Comparison of ENCODE assay signal across 8 cellular contexts in the genomic region with DNA sequence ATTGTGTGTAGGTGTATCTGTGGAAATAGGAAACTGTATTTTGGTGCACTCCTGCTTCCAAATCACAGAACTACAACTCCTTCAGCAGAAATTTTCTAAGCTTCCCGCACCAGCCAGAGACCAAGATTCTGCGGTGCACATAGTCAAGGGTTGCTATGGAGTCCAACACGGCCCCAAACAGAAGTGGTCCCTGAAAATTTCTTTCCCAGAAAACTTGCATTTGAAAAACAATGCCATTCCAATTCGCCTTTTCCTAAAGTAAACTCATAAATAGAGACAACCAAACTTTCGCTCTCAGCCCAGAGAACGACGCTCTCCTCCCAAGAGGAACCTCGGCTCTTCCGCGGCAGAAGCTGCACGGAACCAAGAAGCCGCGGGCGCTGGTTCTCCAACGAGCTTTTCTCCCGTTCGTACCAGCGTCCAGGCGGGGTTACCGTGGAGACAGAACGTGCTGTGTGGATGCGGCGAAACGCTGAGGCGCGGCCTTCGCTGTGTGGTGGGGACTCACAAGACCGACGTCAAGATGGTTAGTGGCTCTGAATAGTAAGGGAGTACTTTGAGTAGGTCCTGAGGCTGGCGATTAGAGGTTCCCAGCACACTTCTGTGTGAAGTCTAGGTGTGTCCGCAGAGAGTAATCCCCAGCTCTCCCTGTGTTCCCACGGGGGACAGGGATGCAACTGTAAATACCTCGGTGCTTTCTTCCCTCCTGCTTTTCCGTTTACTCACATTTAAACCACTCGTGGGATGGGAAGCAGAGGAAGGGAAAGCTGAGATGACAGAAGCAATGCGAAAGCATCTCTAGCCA. TPM values are rescaled to one million over a fixed set of nuclear protein-coding genes. Genes with fewer than 3 reads are reported as not detected.
DNase-seq lines count a peak whose midpoint lies in the region; ATAC-seq and TF ChIP-seq lines count a peak whose summit lies in the region.

No MANE protein-coding gene starts in this region.

- H2AK5ac ChIP-seq in trophoblast cell (ENCODE audit: low read length), result no peak overlapping the region

- no peak overlapping the region for H3K14ac ChIP-seq in trophoblast cell (ENCODE audit: low read length)

- peak overlapping the region; percentile 61 for H4K8ac ChIP-seq in trophoblast cell (ENCODE audit: low read depth, low read length)

- no peak overlapping the region for H3K23ac ChIP-seq in trophoblast cell (ENCODE audit: low read length)

- H3K4me1 ChIP-seq in adipocyte (ENCODE audit: control insufficient read depth, insufficient read depth, low read length) (peaks cover 4% of the 10 kb centered on the region), heart left ventricle (peaks cover 0 to 29% (median 9%) of the 10 kb centered on the region in 12 donors), trophoblast cell (ENCODE audit: control insufficient read depth in 1 of 2, insufficient read depth in 2 of 2, low read length in 2 of 2) (no peaks in the 10 kb centered on the region), tibial nerve (peaks cover 0 to 21% (median 10%) of the 10 kb centered on the region in 4 donors)

- no peak overlapping the region for H2BK5ac ChIP-seq in trophoblast cell (ENCODE audit: low read depth, low read length, poor library complexity)

- H3K36me3 ChIP-seq in adipocyte (ENCODE audit: control insufficient read depth, insufficient read depth, low read length, severe bottlenecking) (no peaks in the 10 kb centered on the region), heart left ventricle (peaks cover 0 to 12% (median 0%) of the 10 kb centered on the region in 9 donors), trophoblast cell (ENCODE audit: control insufficient read depth in 1 of 2, insufficient read depth in 2 of 2, low read length in 2 of 2) (peaks cover 0 to 3% of the 10 kb centered on the region in 2 experiments), tibial nerve (peaks cover 0 to 12% (median 0%) of the 10 kb centered on the region in 3 donors)

- WGBS in heart left ventricle, 4 donors, result 1 to 2% (median 1%) methylated on average over 35 to 36 of the region's 36 CpGs
- no CpG with 5 or more reads among the region's 36 CpGs for WGBS in trophoblast cell (ENCODE audit: extremely low coverage, insufficient coverage, insufficient read length)
- whole genome bisulfite sequencing in tibial nerve, 2 donors, result 2 to 3% methylated on average over 36 of the region's 36 CpGs

- peak overlapping the region; percentile 70 for H3K4me2 ChIP-seq in trophoblast cell (ENCODE audit: low read length)

- H3K9me3 ChIP-seq in adipocyte (ENCODE audit: control insufficient read depth, low read length) (no peaks in the 10 kb centered on the region), heart left ventricle (no peaks in the 10 kb centered on the region), trophoblast cell (ENCODE audit: insufficient read depth, low read depth, low read length) (no peaks in the 10 kb centered on the region), tibial nerve (no peaks in the 10 kb centered on the region)

- H3K4me3 ChIP-seq in GM12875 (ENCODE audit: low read depth, low read length) (peak overlapping the region; percentile 52), adipocyte (ENCODE audit: low read length) (peak overlapping the region; percentile 89), heart left ventricle (peak overlapping the region; percentile 24 to 77 (median 62)), trophoblast cell (ENCODE audit: low read depth, low read length) (peak overlapping the region; percentile 70), tibial nerve (peak overlapping the region; percentile 44 to 65 (median 55))

- H4K12ac ChIP-seq in trophoblast cell (ENCODE audit: low read depth, low read length), result peak overlapping the region; percentile 39

- H2BK120ac ChIP-seq in trophoblast cell (ENCODE audit: insufficient read depth, low read length, poor library complexity), result no peak overlapping the region

- no peaks in the 10 kb centered on the region for H3K79me2 ChIP-seq in trophoblast cell (ENCODE audit: control insufficient read depth, insufficient read depth, low read length, poor library complexity)

- H3K18ac ChIP-seq in trophoblast cell (ENCODE audit: low read length), result no peak overlapping the region

- TF ChIP-seq CTCF in GM12875 (IDR thresholded peaks at IDR 0.05; ENCODE audit: borderline replicate concordance, insufficient read depth, low read depth, low read length) (no peak), heart left ventricle (IDR thresholded peaks at IDR 0.05) (no peak), tibial nerve (IDR thresholded peaks at IDR 0.05) (no peak)

- no peak overlapping the region for H2BK12ac ChIP-seq in trophoblast cell (ENCODE audit: low read length)

- H3K79me1 ChIP-seq in trophoblast cell (ENCODE audit: low read length), result no peaks in the 10 kb centered on the region

- TF ChIP-seq EP300 in tibial nerve (IDR thresholded peaks at IDR 0.05), result peak; percentile 42 to 88

- H2AFZ ChIP-seq in trophoblast cell (ENCODE audit: insufficient read depth, low read length, poor library complexity), result peak overlapping the region; percentile 87

- H3K27ac ChIP-seq in heart left ventricle, result peak overlapping the region in 11 of 12 donors; percentile 23 to 78 (median 68)
- no peak overlapping the region for H3K27ac ChIP-seq in trophoblast cell (ENCODE audit: low read depth, low read length)
- peak overlapping the region; percentile 38 to 87 (median 77) for H3K27ac ChIP-seq in tibial nerve

- H3K9ac ChIP-seq in adipocyte (ENCODE audit: low read length) (peak overlapping the region; percentile 81), trophoblast cell (ENCODE audit: low read length) (peak overlapping the region; percentile 15)

- H4K91ac ChIP-seq in trophoblast cell (ENCODE audit: low read depth, low read length), result no peak overlapping the region

- peaks cover under 1% of the 10 kb centered on the region for H3K27me3 ChIP-seq in adipocyte (replicated peaks; ENCODE audit: control insufficient read depth, insufficient read depth, low read length)
- no peaks in the 10 kb centered on the region for H3K27me3 ChIP-seq in heart left ventricle
- H3K27me3 ChIP-seq in trophoblast cell (ENCODE audit: insufficient read depth, low read length), result no peaks in the 10 kb centered on the region
- no peaks in the 10 kb centered on the region for H3K27me3 ChIP-seq in tibial nerve

- intact Hi-C loops in heart left ventricle (cut with DNase I), result loop anchor here in 2 of 10 donors (10.0 kb wide), 1 partner anchor 101 kb away; a partner anchor contains a TSS

- peak in 1 of 2 donors; percentile 11 for TF ChIP-seq POLR2A in heart left ventricle (IDR thresholded peaks at IDR 0.05)
- TF ChIP-seq POLR2A in tibial nerve (IDR thresholded peaks at IDR 0.05), result peak in 1 of 2 donors; percentile 22

- DNase-seq in NCI-H1105 treated with DMSO at 0.1 percent for 48 hours (lab: John Stamatoyannopoulos, UW) (peak; percentile 82), SW 1271 (lab: John Stamatoyannopoulos, UW) (peak; percentile 63 to 81), adipocyte (ENCODE audit: low read depth) (peak; percentile 96), heart left ventricle (peak; percentile 87 to 94 (median 89)), trophoblast cell (peak; percentile 77 to 88), tibial nerve (ENCODE audit: low spot score in 2 of 2) (peak; percentile 71 to 74)

- ATAC-seq in HG02642 (IDR thresholded peaks at IDR 0.05; ENCODE audit: poor library complexity, unreplicated experiment) (peak; percentile 98), heart left ventricle (peak; percentile 97 to 100 (median 99))

- no peak overlapping the region for H3K4ac ChIP-seq in trophoblast cell (ENCODE audit: low read depth, low read length)

RNA-seq across cellular contexts. Expression of a gene that starts 24.0 kb away (rescaled TPM):
- total RNA-seq in heart left ventricle (10 to 100 TPM in 4 of 9 donors, 1 to 10 TPM in 5; 5.2 to 31.9 (median 8.4) TPM), tibial nerve (10 to 100 TPM; 30.3 to 38.2 (median 31.7) TPM)
- polyA plus RNA-seq in heart left ventricle, result 1 to 10 TPM; 2.8 to 3.9 TPM
- polyA plus RNA-seq in trophoblast cell (2013), result 11.0 and 11.4 TPM in 2 replicates
